ENCODE assay signal across 14 cellular contexts in the genomic region with DNA sequence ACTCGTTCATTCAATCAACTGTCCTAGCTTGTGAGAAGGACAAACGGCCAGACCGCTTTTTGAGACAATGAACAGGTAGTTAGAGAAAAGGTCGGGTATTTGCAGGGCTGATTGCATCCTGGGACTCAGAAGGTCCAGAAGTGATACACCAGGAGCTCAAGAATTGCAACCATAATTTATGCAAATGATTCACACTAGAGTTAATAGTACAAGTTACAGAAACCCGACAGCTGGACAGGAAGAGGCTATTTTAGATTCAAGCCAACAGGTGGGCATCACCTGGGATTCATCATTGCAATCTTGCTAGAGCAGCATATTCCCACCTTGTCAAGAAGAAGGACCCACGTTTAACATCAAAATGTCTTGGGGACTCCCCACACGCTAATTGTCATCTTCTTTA.
DNase-seq lines count a peak whose midpoint lies in the region; ATAC-seq lines count a peak whose summit lies in the region.
"Had no signal": no experiment of that assay in that cellular context is flagged by ENCODE, and none has a peak within 500 bp of the region (broad histone marks: within the 10 kb centered on the region; RNA-seq: fewer than 3 reads in every experiment).

No MANE protein-coding gene starts in this region.

- H3K9me3 ChIP-seq in endocrine pancreas (ENCODE audit: control insufficient read depth, low read length), result no peaks in the 10 kb centered on the region
- H3K9me3 ChIP-seq: ascending aorta, colonic mucosa had no signal

- peak overlapping the region; percentile 25 for H3K4me3 ChIP-seq in endocrine pancreas (ENCODE audit: control insufficient read depth, insufficient read depth, low read length)
- H3K4me3 ChIP-seq: ascending aorta; BLaER1 treated with 17β-estradiol and CSF1 and Interleukin-3, amounts not matched to agents 10 nM and 100 nM; colonic mucosa had no signal

- DNase-seq in NCI-H1048 (lab: John Stamatoyannopoulos, UW) (no peak), NCI-H1436 treated with DMSO at 0.1 percent for 48 hours (lab: John Stamatoyannopoulos, UW) (no peak), inferior parietal cortex (ENCODE audit: extremely low spot score) (no peak)
- DNase-seq: activated CD8-positive, alpha-beta memory T cell treated with anti-CD3 and anti-CD28 coated beads for 24 hours; activated gamma-delta T cell treated with Interleukin-2 at 50 U/mL for 16 hours; colonic mucosa; H7; nephron progenitor cell had no signal

- no peaks in the 10 kb centered on the region for H3K36me3 ChIP-seq in endocrine pancreas (ENCODE audit: control insufficient read depth, insufficient read depth, low read length)
- H3K36me3 ChIP-seq: ascending aorta; BLaER1 treated with 17β-estradiol and CSF1 and Interleukin-3, amounts not matched to agents 10 nM and 100 nM; colonic mucosa had no signal

- H3K9ac ChIP-seq in endocrine pancreas (ENCODE audit: control insufficient read depth, insufficient read depth, low read length), result no peak overlapping the region
- H3K9ac ChIP-seq: BLaER1 treated with 17β-estradiol and CSF1 and Interleukin-3, amounts not matched to agents 10 nM and 100 nM had no signal

- peak; percentile 51 for ATAC-seq in GM19043 (IDR thresholded peaks at IDR 0.05; ENCODE audit: low read depth, unreplicated experiment)
- ATAC-seq in HG02678 (IDR thresholded peaks at IDR 0.05; ENCODE audit: unreplicated experiment), result peak; percentile 52
- peak; percentile 64 for ATAC-seq in HG03460 (IDR thresholded peaks at IDR 0.05; ENCODE audit: unreplicated experiment)

- peaks cover 9% of the 10 kb centered on the region for H3K4me1 ChIP-seq in endocrine pancreas (ENCODE audit: control insufficient read depth, insufficient read depth, low read length)
- H3K4me1 ChIP-seq: ascending aorta, colonic mucosa had no signal

- H3K27me3 ChIP-seq in endocrine pancreas (ENCODE audit: control insufficient read depth, insufficient read depth, low read length), result no peaks in the 10 kb centered on the region
- H3K27me3 ChIP-seq: ascending aorta; BLaER1 treated with 17β-estradiol and CSF1 and Interleukin-3, amounts not matched to agents 10 nM and 100 nM; colonic mucosa had no signal
